8 cellular contexts compared by ENCODE assay signal in genomic region chr17:45123930-45124796, GRCh38. TPM values are rescaled to one million over a fixed set of nuclear protein-coding genes. Genes with fewer than 3 reads are reported as not detected.
A peak's percentile ranks its signal among the peaks of the same experiment; 100 is the strongest.
DNase-seq lines count a peak whose midpoint lies in the region; ATAC-seq and TF ChIP-seq lines count a peak whose summit lies in the region.

No MANE protein-coding gene starts in this region.

- H3K4me1 ChIP-seq in SK-N-SH (ENCODE audit: control insufficient read depth in 1 of 2, insufficient read depth in 2 of 2, low read depth in 1 of 2, low read length in 1 of 2): peaks cover 36 to 41% of the 10 kb centered on the region in 2 experiments; a peak in 3 of 4 replicates
- peaks cover 42 to 65% (median 46%) of the 10 kb centered on the region in 3 donors for H3K4me1 ChIP-seq in esophagus squamous epithelium
- H3K4me1 ChIP-seq in psoas muscle: peaks cover 49% of the 10 kb centered on the region

- H3F3A ChIP-seq in SK-N-SH (replicated peaks; ENCODE audit: insufficient read depth): peaks cover 14% of the 10 kb centered on the region

- peak overlapping the region; percentile 76 for H3K4me2 ChIP-seq in SK-N-SH

- CTCF ChIA-PET in SK-N-SH (lab: Yijun Ruan, JAX): interaction anchor here (0.7 to 3.7 kb wide), 6 partner anchors 8 to 197 kb away, joined by 3 to 21 read pairs (median 8); partner anchors contain the start of genes ACBD4 and PLCD3

- no peak overlapping the region; the same call in 1 of the 2 replicates for H2AFZ ChIP-seq in SK-N-SH (ENCODE audit: low read depth)

- H4K20me1 ChIP-seq in SK-N-SH (ENCODE audit: insufficient read depth): no peaks in the 10 kb centered on the region

- TF ChIP-seq RAD21 in SK-N-SH (IDR thresholded peaks at IDR 0.05; ENCODE audit: low read length): no peak

- H3K4me3 ChIP-seq in SK-N-SH (ENCODE audit: low read depth in 2 of 2, low read length in 1 of 2): no peak overlapping the region
- no peak overlapping the region for H3K4me3 ChIP-seq in esophagus squamous epithelium
- H3K4me3 ChIP-seq in psoas muscle: no peak overlapping the region

- H3K9me2 ChIP-seq in SK-N-SH: no peaks in the 10 kb centered on the region

- peaks cover 76% of the 10 kb centered on the region for H3K79me2 ChIP-seq in SK-N-SH (ENCODE audit: insufficient read depth)

- TF ChIP-seq CTCF in SK-N-SH (IDR thresholded peaks at IDR 0.05): no peak
- no peak for TF ChIP-seq CTCF in esophagus squamous epithelium (IDR thresholded peaks at IDR 0.05)
- no peak for TF ChIP-seq CTCF in psoas muscle (IDR thresholded peaks at IDR 0.05)

- intact Hi-C loops in esophagus squamous epithelium (cut with DNase I) (no loop called here), psoas muscle (cut with DNase I) (no loop called here)

- H3K9me3 ChIP-seq in SK-N-SH (no peaks in the 10 kb centered on the region), esophagus squamous epithelium (no peaks in the 10 kb centered on the region), psoas muscle (no peaks in the 10 kb centered on the region)

- peak overlapping the region; percentile 68 for H3K9ac ChIP-seq in SK-N-SH

- H3K36me3 ChIP-seq in SK-N-SH (replicated peaks in 1 of 2; ENCODE audit: control insufficient read depth in 1 of 2, insufficient read depth in 2 of 2, low read length in 1 of 2) (peaks cover 0 to 7% of the 10 kb centered on the region in 2 experiments), esophagus squamous epithelium (peaks cover 0 to 22% (median 0%) of the 10 kb centered on the region in 3 donors), psoas muscle (ENCODE audit: insufficient read depth in 1 of 2, low read depth in 1 of 2) (peaks cover 0 to 10% of the 10 kb centered on the region in 2 donors)

- peak overlapping the region; percentile 56 to 93 for H3K27ac ChIP-seq in SK-N-SH (ENCODE audit: low read depth in 2 of 2, low read length in 1 of 2)
- H3K27ac ChIP-seq in esophagus squamous epithelium: peak overlapping the region; percentile 74 to 84 (median 82)
- H3K27ac ChIP-seq in psoas muscle: peak overlapping the region; percentile 50

- 40% methylated on average over 11 of the region's 15 CpGs for whole genome bisulfite sequencing in SK-N-SH (ENCODE audit: low lambda C conversion rate)
- WGBS in esophagus squamous epithelium, 2 donors: 0 to 33% methylated on average over 1 to 8 of the region's 15 CpGs
- WGBS in psoas muscle, 3 donors: 58 to 61% (median 59%) methylated on average over 15 of the region's 15 CpGs

- peak; percentile 35 for DNase-seq in activated naive CD4-positive, alpha-beta T cell treated with Interleukin-2 at 50 U/mL for 16 hours
- DNase-seq in activated naive CD4-positive, alpha-beta T cell (lab: John Stamatoyannopoulos, UW): no peak
- DNase-seq in SK-N-SH (peak; percentile 80), esophagus squamous epithelium (lab: John Stamatoyannopoulos, UW) (no peak), psoas muscle (peak; percentile 80 to 85), NCI-H146 treated with DMSO at 0.1 percent for 48 hours (lab: John Stamatoyannopoulos, UW; ENCODE audit: unreplicated experiment) (no peak), medulla oblongata (ENCODE audit: extremely low spot score) (no peak)

- TF ChIP-seq POLR2A in esophagus squamous epithelium (IDR thresholded peaks at IDR 0.05): no peak

- TF ChIP-seq EP300 in SK-N-SH (IDR thresholded peaks at IDR 0.05; ENCODE audit: borderline replicate concordance in 1 of 2, low read depth in 1 of 2, low read length in 1 of 2): peak in 1 of 2 experiments; percentile 81; a peak in 2 of 4 replicates

- POLR2A ChIA-PET in SK-N-SH (lab: Yijun Ruan, JAX): no interaction called here

- no peaks in the 10 kb centered on the region for H3K27me3 ChIP-seq in SK-N-SH (ENCODE audit: insufficient read depth)
- no peaks in the 10 kb centered on the region for H3K27me3 ChIP-seq in esophagus squamous epithelium
- H3K27me3 ChIP-seq in psoas muscle (ENCODE audit: insufficient read depth in 3 of 3, low read length in 2 of 3): no peaks in the 10 kb centered on the region

- ATAC-seq in psoas muscle (peak; percentile 69 to 82 (median 74)), GM19328 (IDR thresholded peaks at IDR 0.05; ENCODE audit: unreplicated experiment) (no peak)

TF ChIP-seq in SK-N-SH, 30 proteins besides CTCF, POLR2A, EP300 and RAD21 (continues in another document):
- TF ChIP-seq ELF1 (IDR thresholded peaks at IDR 0.05) (no peak), MXI1 (IDR thresholded peaks at IDR 0.05; ENCODE audit: low read depth, low read length) (no peak), NFIC (IDR thresholded peaks at IDR 0.05; ENCODE audit: borderline replicate concordance) (peak; percentile 79), TEAD4 (IDR thresholded peaks at IDR 0.05; ENCODE audit: borderline replicate concordance, insufficient read depth) (no peak), MEF2A (IDR thresholded peaks at IDR 0.05; ENCODE audit: borderline replicate concordance, low read depth) (no peak), TCF12 (IDR thresholded peaks at IDR 0.05) (peak; percentile 89), ZBTB33 (IDR thresholded peaks at IDR 0.05; ENCODE audit: borderline replicate concordance, low read depth) (no peak), CHD2 (IDR thresholded peaks at IDR 0.05; ENCODE audit: low read length, partially characterized antibody) (peak; percentile 45), USF1 (IDR thresholded peaks at IDR 0.05; ENCODE audit: borderline replicate concordance, low read depth) (no peak), SIN3A (IDR thresholded peaks at IDR 0.05; ENCODE audit: borderline replicate concordance, low read depth, low read length) (no peak), SMC3 (IDR thresholded peaks at IDR 0.05; ENCODE audit: low read depth, low read length) (no peak), FOXJ3 (CRISPR knock-in tag; IDR thresholded peaks at IDR 0.05) (no peak)

RNA-seq across cellular contexts. Expression of gene PLCD3, which starts 8.2 kb away (rescaled TPM):
- polyA plus RNA-seq in SK-N-SH (2012; rRNA removed) (51.7 and 59.7 TPM in 2 replicates), psoas muscle (100 to 1,000 TPM in 2 of 3 donors, 10 to 100 TPM in 1; 57.0 to 171 (median 170) TPM)
- 29.6 and 51.7 TPM in 2 replicates for polyA plus RNA-seq in SK-N-SH (2012; cell fraction: cytosol; rRNA removed)
- 71.1 and 76.2 TPM in 2 replicates for polyA plus RNA-seq in SK-N-SH (2012; cell fraction: nucleus; rRNA removed)
- total RNA-seq in esophagus squamous epithelium (100 to 1,000 TPM in 1 of 4 donors, 10 to 100 TPM in 3; 16.3 to 105 (median 20.5) TPM), psoas muscle (100 to 1,000 TPM in 2 of 4 donors, 10 to 100 TPM in 2; 69.8 to 217 (median 122) TPM)

RNA-seq across cellular contexts. Expression of gene ACBD4, which starts 11.3 kb away (rescaled TPM):
- polyA plus RNA-seq in SK-N-SH (2012; rRNA removed) (15.8 and 18.1 TPM in 2 replicates), psoas muscle (1 to 10 TPM; 2.7 to 5.2 (median 4.4) TPM)
- polyA plus RNA-seq in SK-N-SH (2012; cell fraction: cytosol; rRNA removed): 4.4 and 7.8 TPM in 2 replicates
- polyA plus RNA-seq in SK-N-SH (2012; cell fraction: nucleus; rRNA removed): 101 and 115 TPM in 2 replicates
- total RNA-seq in esophagus squamous epithelium (1 to 10 TPM; 1.7 to 6.9 (median 4.5) TPM), psoas muscle (1 to 10 TPM; 3.9 to 8.2 (median 5.1) TPM)

RNA-seq across cellular contexts. Expression of gene HEXIM1, which starts 24.1 kb away (rescaled TPM):
- 16.1 and 20.7 TPM in 2 replicates for polyA plus RNA-seq in SK-N-SH (2012; rRNA removed)
- 17.7 and 18.6 TPM in 2 replicates for polyA plus RNA-seq in SK-N-SH (2012; cell fraction: cytosol; rRNA removed)
- 9.6 and 10.6 TPM in 2 replicates for polyA plus RNA-seq in SK-N-SH (2012; cell fraction: nucleus; rRNA removed)
- total RNA-seq in esophagus squamous epithelium: 10 to 100 TPM; 19.8 to 28.4 (median 25.3) TPM
- 10 to 100 TPM; 21.3 to 52.2 (median 31.5) TPM for total RNA-seq in psoas muscle
- polyA plus RNA-seq in psoas muscle: 100 to 1,000 TPM in 1 of 3 donors, 10 to 100 TPM in 1, 1 to 10 TPM in 1; 9.5 to 127 (median 22.0) TPM

RNA-seq across cellular contexts. Expression of gene HEXIM2, which starts 37.5 kb away (rescaled TPM):
- polyA plus RNA-seq in SK-N-SH (2012; rRNA removed) (8.4 and 9.3 TPM in 2 replicates), psoas muscle (10 to 100 TPM in 2 of 3 donors, 1 to 10 TPM in 1; 8.2 to 69.5 (median 62.7) TPM)
- polyA plus RNA-seq in SK-N-SH (2012; cell fraction: cytosol; rRNA removed): 5.1 and 6.6 TPM in 2 replicates
- polyA plus RNA-seq in SK-N-SH (2012; cell fraction: nucleus; rRNA removed): 8.7 and 14.7 TPM in 2 replicates
- total RNA-seq in esophagus squamous epithelium (1 to 10 TPM; 1.7 to 9.0 (median 4.9) TPM), psoas muscle (10 to 100 TPM; 13.7 to 47.1 (median 33.4) TPM)

Comparison
In these comparisons a context has a peak if more than half of its experiments do, and no peak if none do; other contexts are left out.
1. DNase-seq: peak in activated naive CD4-positive, alpha-beta T cell treated with Interleukin-2 at 50 U/mL for 16 hours (single experiment), SK-N-SH (single experiment) and psoas muscle (2 of 2); none in activated naive CD4-positive, alpha-beta T cell (0 of 4), esophagus squamous epithelium (single experiment), NCI-H146 treated with DMSO at 0.1 percent for 48 hours (single experiment) and medulla oblongata (single experiment).
2. Peak in every context shown above with its lines, with median percentiles within 50 percentile points of each other: H3K27ac ChIP-seq.